ENCODE assay signal across 19 cellular contexts in the genomic region with DNA sequence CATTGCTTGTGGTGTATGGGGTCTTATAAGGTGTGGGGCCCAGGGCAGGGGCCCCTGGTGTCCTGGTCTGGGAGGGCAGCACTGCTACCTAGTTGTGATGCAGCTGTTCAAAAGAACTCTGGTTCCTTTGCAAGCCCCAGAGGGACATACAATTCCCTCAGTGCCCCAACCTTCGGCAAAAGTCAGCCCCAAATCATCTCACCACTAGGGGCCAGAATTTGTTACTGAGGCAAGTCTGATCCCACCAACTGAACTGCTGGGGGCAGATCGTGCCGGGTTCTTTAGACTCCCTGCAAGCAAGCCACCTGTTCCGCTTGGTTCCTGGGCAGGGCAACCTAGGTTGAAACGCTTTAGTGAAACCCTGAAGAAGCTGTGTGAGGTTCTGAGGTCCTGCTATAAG.
DNase-seq lines count a peak whose midpoint lies in the region; ATAC-seq, FAIRE-seq and TF ChIP-seq lines count a peak whose summit lies in the region.
"Had no signal": no experiment of that assay in that cellular context is flagged by ENCODE, and none has a peak within 500 bp of the region (broad histone marks: within the 10 kb centered on the region; RNA-seq: fewer than 3 reads in every experiment).

No MANE protein-coding gene starts in this region.

- no peaks in the 10 kb centered on the region for H3K36me3 ChIP-seq in K562 (ENCODE audit: control insufficient read depth, insufficient read depth, low read length)
- H3K36me3 ChIP-seq: gastroesophageal sphincter, upper lobe of left lung had no signal

- H3K4me3 ChIP-seq in K562 = no peak overlapping the region
- H3K4me3 ChIP-seq: gastroesophageal sphincter, lung, upper lobe of left lung had no signal

- no peak overlapping the region for H3K4me3 Mint-ChIP-seq in progenitor cell of endocrine pancreas (ENCODE audit: low read depth)
- H3K4me3 Mint-ChIP-seq: CD4-positive, alpha-beta T cell; immature natural killer cell; naive B cell had no signal

- H3K27me3 Mint-ChIP-seq in progenitor cell of endocrine pancreas = no peaks in the 10 kb centered on the region
- H3K27me3 Mint-ChIP-seq: CD4-positive, alpha-beta T cell had no signal

- no peak overlapping the region for H3K9ac ChIP-seq in K562 (ENCODE audit: insufficient read depth in 1 of 2, low read depth in 2 of 2, low read length in 2 of 2)

- POLR2A ChIA-PET in K562 (lab: Yijun Ruan, JAX) = interaction anchor here (0.9 kb wide), 1 partner anchor 9 kb away, joined by 3 read pairs; no protein-coding TSS in a partner anchor

- TF ChIP-seq POLR2A in K562 (conservative IDR thresholded peaks at IDR 0.05) = no peak

- intact Hi-C loops in K562 (cut with micrococcal nuclease) = no loop called here

- peaks cover 6% of the 10 kb centered on the region for H3K36me3 Mint-ChIP-seq in progenitor cell of endocrine pancreas (ENCODE audit: insufficient read depth)
- H3K36me3 Mint-ChIP-seq: immature natural killer cell, naive B cell had no signal

- in situ Hi-C loops in K562 (cut with MboI) = no loop called here

- DNase-seq in SIG-M5 treated with dmso at 0.1 percent for 504 hours (lab: John Stamatoyannopoulos, UW; ENCODE audit: unreplicated experiment) (peak; percentile 1), SIG-M5 (lab: John Stamatoyannopoulos, UW) (no peak), NAMALWA (ENCODE audit: low spot score) (peak; percentile 24), K562 (ENCODE audit: extremely low read depth in 1 of 4, low spot score in 3 of 4) (peak; percentile 7 to 34 (median 11)), progenitor cell of endocrine pancreas (ENCODE audit: low spot score, unreplicated experiment) (no peak), GM10266 (ENCODE audit: extremely low spot score) (no peak), foreskin melanocyte (no peak)
- DNase-seq: activated effector memory CD4-positive, alpha-beta T cell treated with Interleukin-2 at 50 U/mL for 16 hours; amniotic stem cell; CD4-positive, alpha-beta T cell; immature natural killer cell; naive B cell; Right ventricle myocardium superior; stimulated activated naive CD8-positive, alpha-beta T cell treated with anti-CD3 and anti-CD28 coated beads, Interleukin-15, Interleukin-2, amounts not matched to agents 100 U/mL and 50 U/mL, for 24 hours; T-helper 9 cell; upper lobe of left lung had no signal

- WGBS in K562 (ENCODE audit: insufficient coverage, low coverage, missing lambda C conversion rate) = 0% methylated on average over 5 of the region's 5 CpGs

- CTCF ChIA-PET in K562 (lab: Yijun Ruan, JAX; ENCODE audit: low intra/inter-chr PET ratio) = no interaction called here

- H2AFZ ChIP-seq in K562 (ENCODE audit: low read depth, low read length) = no peak overlapping the region

- H3K9me3 ChIP-seq in K562 (replicated peaks; ENCODE audit: control insufficient read depth, insufficient read depth, low read depth, low read length) = no peaks in the 10 kb centered on the region
- H3K9me3 ChIP-seq: gastroesophageal sphincter, upper lobe of left lung had no signal

- no peaks in the 10 kb centered on the region for H3K27me3 ChIP-seq in K562 (ENCODE audit: control insufficient read depth in 2 of 2, insufficient read depth in 2 of 2, low read length in 2 of 2)
- H3K27me3 ChIP-seq: gastroesophageal sphincter, upper lobe of left lung had no signal

- no peak overlapping the region for H3K27ac Mint-ChIP-seq in progenitor cell of endocrine pancreas
- H3K27ac Mint-ChIP-seq: CD4-positive, alpha-beta T cell; immature natural killer cell; naive B cell had no signal

- H3K4me1 ChIP-seq in K562 (replicated peaks in 1 of 2; ENCODE audit: control insufficient read depth in 2 of 2, insufficient read depth in 2 of 2, low read length in 2 of 2) = no peaks in the 10 kb centered on the region
- H3K4me1 ChIP-seq: gastroesophageal sphincter, upper lobe of left lung had no signal

- H3K9me3 Mint-ChIP-seq in progenitor cell of endocrine pancreas (ENCODE audit: low read depth) = no peaks in the 10 kb centered on the region
- H3K9me3 Mint-ChIP-seq: CD4-positive, alpha-beta T cell; immature natural killer cell had no signal

- peak in 1 of 2 experiments; percentile 41; a peak in 2 of 4 replicates for TF ChIP-seq RAD21 in K562 (CRISPR knock-in tag; conservative IDR thresholded peaks at IDR 0.05 in 1 of 2, IDR thresholded peaks at IDR 0.05 in 1 of 2)

- FAIRE-seq in K562 (lab: Jason Lieb, UNC) = no peak

- no peak overlapping the region for H3K27ac ChIP-seq in K562 (ENCODE audit: extremely low read depth, low read depth, low read length)
- H3K27ac ChIP-seq: gastroesophageal sphincter, upper lobe of left lung had no signal

- TF ChIP-seq CTCF in K562 (IDR thresholded peaks at IDR 0.05 in 2 of 3, conservative IDR thresholded peaks at IDR 0.05 in 1 of 3; ENCODE audit: insufficient read depth in 2 of 3, low read depth in 1 of 3, low read length in 3 of 3) (peak; percentile 55 to 77 (median 55)), progenitor cell of endocrine pancreas (IDR thresholded peaks at IDR 0.05; ENCODE audit: unreplicated experiment) (peak; percentile 10), GM10266 (IDR thresholded peaks at IDR 0.05; ENCODE audit: control insufficient read depth, insufficient read depth, low read depth, missing control alignments) (no peak)

- no peaks in the 10 kb centered on the region for H4K20me1 ChIP-seq in K562 (replicated peaks; ENCODE audit: control insufficient read depth, insufficient read depth, low read length)

- H3K79me2 ChIP-seq in K562 (ENCODE audit: control insufficient read depth, insufficient read depth, low read length) = no peaks in the 10 kb centered on the region

- no TSS peak for BruUV-seq in K562 (replicated peaks; lab: Mats Ljungman, UMichigan)

- TF ChIP-seq EP300 in K562 (IDR thresholded peaks at IDR 0.05; ENCODE audit: low read length) = no peak

- H3K4me1 Mint-ChIP-seq in progenitor cell of endocrine pancreas (ENCODE audit: low read depth) = peaks cover 13% of the 10 kb centered on the region
- H3K4me1 Mint-ChIP-seq: immature natural killer cell, naive B cell had no signal

- no peak overlapping the region for H3K4me2 ChIP-seq in K562 (ENCODE audit: insufficient read depth, low read length)

- peak; percentile 91 for ATAC-seq in K562
- no peak for ATAC-seq in HG02798 (IDR thresholded peaks at IDR 0.05; ENCODE audit: poor library complexity, unreplicated experiment)
- ATAC-seq: gastroesophageal sphincter; stimulated activated naive CD8-positive, alpha-beta T cell treated with anti-CD3 and anti-CD28 coated beads, Interleukin-15, Interleukin-2, amounts not matched to agents 100 U/mL and 50 U/mL, for 24 hours had no signal

- H3K9me1 ChIP-seq in K562 (ENCODE audit: control insufficient read depth, insufficient read depth, low read length) = no peaks in the 10 kb centered on the region

TF ChIP-seq in K562, 482 proteins besides CTCF, POLR2A, EP300 and RAD21:
- TF ChIP-seq ZNF445 (CRISPR knock-in tag; IDR thresholded peaks at IDR 0.05; ENCODE audit: low read depth) (no peak), NONO (IDR thresholded peaks at IDR 0.05; ENCODE audit: low read depth in 2 of 2, low read length in 1 of 2) (no peak), KDM1A (IDR thresholded peaks at IDR 0.05) (no peak), RBFOX2 (IDR thresholded peaks at IDR 0.05; ENCODE audit: low read depth, low read length) (no peak), TFAM (CRISPR knock-in tag; conservative IDR thresholded peaks at IDR 0.05) (no peak), PHTF2 (CRISPR knock-in tag; IDR thresholded peaks at IDR 0.05) (no peak), ZNF707 (CRISPR knock-in tag; conservative IDR thresholded peaks at IDR 0.05) (no peak), CBFB (CRISPR knock-in tag; IDR thresholded peaks at IDR 0.05) (no peak), ZNF780A (CRISPR knock-in tag; IDR thresholded peaks at IDR 0.05) (no peak), NFRKB (IDR thresholded peaks at IDR 0.05; ENCODE audit: low read depth) (no peak), ZNF324 (CRISPR knock-in tag; IDR thresholded peaks at IDR 0.05) (no peak), ZBTB17 (CRISPR knock-in tag; IDR thresholded peaks at IDR 0.05) (no peak)
- TF ChIP-seq, protein P1, sequence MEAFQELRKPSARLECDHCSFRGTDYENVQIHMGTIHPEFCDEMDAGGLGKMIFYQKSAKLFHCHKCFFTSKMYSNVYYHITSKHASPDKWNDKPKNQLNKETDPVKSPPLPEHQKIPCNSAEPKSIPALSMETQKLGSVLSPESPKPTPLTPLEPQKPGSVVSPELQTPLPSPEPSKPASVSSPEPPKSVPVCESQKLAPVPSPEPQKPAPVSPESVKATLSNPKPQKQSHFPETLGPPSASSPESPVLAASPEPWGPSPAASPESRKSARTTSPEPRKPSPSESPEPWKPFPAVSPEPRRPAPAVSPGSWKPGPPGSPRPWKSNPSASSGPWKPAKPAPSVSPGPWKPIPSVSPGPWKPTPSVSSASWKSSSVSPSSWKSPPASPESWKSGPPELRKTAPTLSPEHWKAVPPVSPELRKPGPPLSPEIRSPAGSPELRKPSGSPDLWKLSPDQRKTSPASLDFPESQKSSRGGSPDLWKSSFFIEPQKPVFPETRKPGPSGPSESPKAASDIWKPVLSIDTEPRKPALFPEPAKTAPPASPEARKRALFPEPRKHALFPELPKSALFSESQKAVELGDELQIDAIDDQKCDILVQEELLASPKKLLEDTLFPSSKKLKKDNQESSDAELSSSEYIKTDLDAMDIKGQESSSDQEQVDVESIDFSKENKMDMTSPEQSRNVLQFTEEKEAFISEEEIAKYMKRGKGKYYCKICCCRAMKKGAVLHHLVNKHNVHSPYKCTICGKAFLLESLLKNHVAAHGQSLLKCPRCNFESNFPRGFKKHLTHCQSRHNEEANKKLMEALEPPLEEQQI (IDR thresholded peaks at IDR 0.05) = no peak
- TF ChIP-seq, protein P2, sequence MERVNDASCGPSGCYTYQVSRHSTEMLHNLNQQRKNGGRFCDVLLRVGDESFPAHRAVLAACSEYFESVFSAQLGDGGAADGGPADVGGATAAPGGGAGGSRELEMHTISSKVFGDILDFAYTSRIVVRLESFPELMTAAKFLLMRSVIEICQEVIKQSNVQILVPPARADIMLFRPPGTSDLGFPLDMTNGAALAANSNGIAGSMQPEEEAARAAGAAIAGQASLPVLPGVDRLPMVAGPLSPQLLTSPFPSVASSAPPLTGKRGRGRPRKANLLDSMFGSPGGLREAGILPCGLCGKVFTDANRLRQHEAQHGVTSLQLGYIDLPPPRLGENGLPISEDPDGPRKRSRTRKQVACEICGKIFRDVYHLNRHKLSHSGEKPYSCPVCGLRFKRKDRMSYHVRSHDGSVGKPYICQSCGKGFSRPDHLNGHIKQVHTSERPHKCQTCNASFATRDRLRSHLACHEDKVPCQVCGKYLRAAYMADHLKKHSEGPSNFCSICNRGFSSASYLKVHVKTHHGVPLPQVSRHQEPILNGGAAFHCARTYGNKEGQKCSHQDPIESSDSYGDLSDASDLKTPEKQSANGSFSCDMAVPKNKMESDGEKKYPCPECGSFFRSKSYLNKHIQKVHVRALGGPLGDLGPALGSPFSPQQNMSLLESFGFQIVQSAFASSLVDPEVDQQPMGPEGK (CRISPR knock-in tag; IDR thresholded peaks at IDR 0.05; ENCODE audit: borderline replicate concordance) = no peak
TF ChIP-seq in K562: peak in this region for 0.

Comparison
In these comparisons a context has a peak if more than half of its experiments do, and no peak if none do; other contexts are left out.
1. DNase-seq: peak in SIG-M5 treated with dmso at 0.1 percent for 504 hours (single experiment), NAMALWA (single experiment) and K562 (4 of 4); none in SIG-M5 (single experiment), progenitor cell of endocrine pancreas (single experiment), GM10266 (single experiment) and foreskin melanocyte (single experiment).